ENCODE assay signal across 1 cellular context in the genomic region with DNA sequence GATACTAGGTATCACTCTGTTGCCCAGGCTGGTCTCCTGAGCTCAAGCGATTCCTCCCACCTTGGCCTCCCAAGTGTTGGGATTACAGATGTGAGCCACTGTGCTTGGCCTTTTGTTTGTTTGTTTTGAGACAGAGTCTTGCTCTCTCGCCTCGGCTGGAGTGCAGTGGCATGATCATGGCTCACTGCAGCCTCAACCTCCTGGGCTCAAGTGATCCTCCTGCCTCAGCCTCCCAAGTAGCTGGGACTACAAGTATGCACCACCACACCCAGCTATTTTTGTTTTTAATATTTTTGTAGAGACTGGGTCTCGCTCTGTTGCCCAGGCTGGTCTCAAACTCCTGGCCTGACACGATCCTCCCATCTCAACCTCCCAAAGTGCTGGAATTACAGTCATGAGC.
TF ChIP-seq lines count a peak whose summit lies in the region.

No MANE protein-coding gene starts in this region.

TF ChIP-seq in HepG2, 621 proteins besides CTCF, POLR2A, EP300 and RAD21:
- TF ChIP-seq, protein P1, sequence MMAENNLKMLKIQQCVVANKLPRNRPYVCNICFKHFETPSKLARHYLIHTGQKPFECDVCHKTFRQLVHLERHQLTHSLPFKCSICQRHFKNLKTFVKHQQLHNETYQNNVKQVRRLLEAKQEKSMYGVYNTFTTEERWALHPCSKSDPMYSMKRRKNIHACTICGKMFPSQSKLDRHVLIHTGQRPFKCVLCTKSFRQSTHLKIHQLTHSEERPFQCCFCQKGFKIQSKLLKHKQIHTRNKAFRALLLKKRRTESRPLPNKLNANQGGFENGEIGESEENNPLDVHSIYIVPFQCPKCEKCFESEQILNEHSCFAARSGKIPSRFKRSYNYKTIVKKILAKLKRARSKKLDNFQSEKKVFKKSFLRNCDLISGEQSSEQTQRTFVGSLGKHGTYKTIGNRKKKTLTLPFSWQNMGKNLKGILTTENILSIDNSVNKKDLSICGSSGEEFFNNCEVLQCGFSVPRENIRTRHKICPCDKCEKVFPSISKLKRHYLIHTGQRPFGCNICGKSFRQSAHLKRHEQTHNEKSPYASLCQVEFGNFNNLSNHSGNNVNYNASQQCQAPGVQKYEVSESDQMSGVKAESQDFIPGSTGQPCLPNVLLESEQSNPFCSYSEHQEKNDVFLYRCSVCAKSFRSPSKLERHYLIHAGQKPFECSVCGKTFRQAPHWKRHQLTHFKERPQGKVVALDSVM (CRISPR knock-in tag; IDR thresholded peaks at IDR 0.05) = peak; percentile 94
